Comparison of ENCODE assay signal across 17 cellular contexts in the genomic region with DNA sequence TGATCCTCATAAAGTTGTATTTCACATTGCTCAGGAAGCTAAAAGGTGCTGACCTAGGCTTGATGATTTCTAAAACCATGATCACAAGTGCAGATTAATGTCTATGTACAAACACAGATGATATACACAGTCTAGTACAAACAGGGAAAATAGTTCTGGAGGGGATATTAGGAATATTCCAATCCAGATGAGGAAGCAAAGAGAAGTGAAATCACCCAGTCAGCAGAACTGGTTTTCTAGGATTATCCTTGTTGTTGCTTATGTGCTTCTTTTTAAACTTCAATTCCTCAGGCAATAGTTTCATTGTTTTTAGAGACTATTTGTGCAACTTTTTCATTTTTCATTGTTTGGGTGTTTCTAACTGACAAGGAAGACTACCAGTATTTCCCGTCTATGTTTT. TPM values are rescaled to one million over a fixed set of nuclear protein-coding genes. Genes with fewer than 3 reads are reported as not detected.
DNase-seq lines count a peak whose midpoint lies in the region; ATAC-seq, FAIRE-seq and TF ChIP-seq lines count a peak whose summit lies in the region.
"Had no signal": no experiment of that assay in that cellular context is flagged by ENCODE, and none has a peak within 500 bp of the region (broad histone marks: within the 10 kb centered on the region; RNA-seq: fewer than 3 reads in every experiment).

No MANE protein-coding gene starts in this region.

- no peak overlapping the region for H4K91ac ChIP-seq in IMR-90 (ENCODE audit: insufficient read depth, low read depth, low read length)

- no peak overlapping the region for H3K9ac ChIP-seq in IMR-90 (ENCODE audit: low read depth, low read length)
- H3K9ac ChIP-seq in K562 (ENCODE audit: insufficient read depth in 1 of 2, low read depth in 2 of 2, low read length in 2 of 2): no peak overlapping the region
- H3K9ac ChIP-seq: BLaER1, GM23248, KMS-11 had no signal

- WGBS in IMR-90 (ENCODE audit: extremely low coverage in 2 of 2, insufficient read length in 1 of 2), 2 experiments: no CpG with 5 or more reads among the region's 1 CpG
- 17% methylated on average over 1 of the region's 1 CpG for WGBS in K562 (ENCODE audit: insufficient coverage, low coverage, missing lambda C conversion rate)

- no peak overlapping the region for H2BK15ac ChIP-seq in IMR-90 (ENCODE audit: low read depth, low read length)

- no peak for FAIRE-seq in K562 (lab: Jason Lieb, UNC)
- FAIRE-seq: H54 had no signal

- H3K4me1 ChIP-seq in IMR-90 (ENCODE audit: control insufficient read depth, insufficient read depth, low read length) (no peaks in the 10 kb centered on the region), K562 (replicated peaks in 1 of 2; ENCODE audit: control insufficient read depth in 2 of 2, insufficient read depth in 2 of 2, low read length in 2 of 2) (peaks cover 0 to 13% of the 10 kb centered on the region in 2 experiments; a peak in 1 of 5 replicates)
- H3K4me1 ChIP-seq: Caco-2 had no signal

- TF ChIP-seq POLR2A in IMR-90 (IDR thresholded peaks at IDR 0.05; ENCODE audit: low read depth, low read length) (no peak), K562 (conservative IDR thresholded peaks at IDR 0.05) (no peak)

- H3K36me3 ChIP-seq in IMR-90 (ENCODE audit: control insufficient read depth, insufficient read depth, low read length) (no peaks in the 10 kb centered on the region), K562 (ENCODE audit: control insufficient read depth, insufficient read depth, low read length) (no peaks in the 10 kb centered on the region)
- H3K36me3 ChIP-seq: BLaER1 had no signal

- no peak overlapping the region for H2AK9ac ChIP-seq in IMR-90 (replicated peaks; ENCODE audit: low read depth, low read length, poor library complexity)

- BruUV-seq in IMR-90 (replicated peaks; lab: Mats Ljungman, UMichigan) (no TSS peak), K562 (replicated peaks; lab: Mats Ljungman, UMichigan) (no TSS peak)

- H3K4me2 ChIP-seq in IMR-90 (ENCODE audit: low read depth, low read length): no peak overlapping the region
- H3K4me2 ChIP-seq in K562 (ENCODE audit: insufficient read depth, low read length): no peak overlapping the region
- H3K4me2 ChIP-seq: BLaER1, KMS-11 had no signal

- no peak overlapping the region for H3K18ac ChIP-seq in IMR-90 (ENCODE audit: low read depth, low read length)

- ATAC-seq in IMR-90 (ENCODE audit: low read depth) (no peak), K562 (no peak), HG03196 (IDR thresholded peaks at IDR 0.05; ENCODE audit: unreplicated experiment) (no peak)
- ATAC-seq: HCT116 had no signal

- H2BK5ac ChIP-seq in IMR-90 (ENCODE audit: low read depth, low read length, poor library complexity, severe bottlenecking): no peak overlapping the region

- H3K4me1 Mint-ChIP-seq in type B pancreatic cell (ENCODE audit: unreplicated experiment): peaks cover 31% of the 10 kb centered on the region

- no peak overlapping the region for H2BK20ac ChIP-seq in IMR-90 (ENCODE audit: low read depth, low read length)

- TF ChIP-seq CTCF in IMR-90 (conservative IDR thresholded peaks at IDR 0.05; ENCODE audit: low read depth, low read length): no peak
- no peak for TF ChIP-seq CTCF in K562 (IDR thresholded peaks at IDR 0.05 in 2 of 3, conservative IDR thresholded peaks at IDR 0.05 in 1 of 3; ENCODE audit: insufficient read depth in 2 of 3, low read depth in 1 of 3, low read length in 3 of 3)
- no peak for TF ChIP-seq CTCF in type B pancreatic cell (conservative IDR thresholded peaks at IDR 0.05)

- H4K8ac ChIP-seq in IMR-90 (ENCODE audit: low read depth in 2 of 2, low read length in 2 of 2): no peak overlapping the region

- in situ Hi-C loops in IMR-90 (cut with MboI; ENCODE audit: low sequenced_read_pairs) (no loop called here), K562 (cut with MboI) (no loop called here)

- no peaks in the 10 kb centered on the region for H3K27me3 ChIP-seq in IMR-90 (ENCODE audit: control insufficient read depth, insufficient read depth, low read length)
- H3K27me3 ChIP-seq in K562 (ENCODE audit: control insufficient read depth in 2 of 2, insufficient read depth in 2 of 2, low read length in 2 of 2): no peaks in the 10 kb centered on the region
- H3K27me3 ChIP-seq: BLaER1 had no signal

- H3K9me1 ChIP-seq in IMR-90 (ENCODE audit: insufficient read depth, low read length): no peaks in the 10 kb centered on the region
- no peaks in the 10 kb centered on the region for H3K9me1 ChIP-seq in K562 (ENCODE audit: control insufficient read depth, insufficient read depth, low read length)

- H3K27ac ChIP-seq in IMR-90 (ENCODE audit: insufficient read depth, low read length) (no peak overlapping the region), K562 (ENCODE audit: extremely low read depth, low read depth, low read length) (no peak overlapping the region)
- H3K27ac ChIP-seq: BLaER1, GM23248, KMS-11 had no signal

- H3K9me3 ChIP-seq in IMR-90 (ENCODE audit: control insufficient read depth, insufficient read depth, low read length) (no peaks in the 10 kb centered on the region), K562 (replicated peaks; ENCODE audit: control insufficient read depth, insufficient read depth, low read depth, low read length) (no peaks in the 10 kb centered on the region)
- H3K9me3 ChIP-seq: BLaER1, Caco-2 had no signal

- no peaks in the 10 kb centered on the region for H3K36me3 Mint-ChIP-seq in type B pancreatic cell
- H3K36me3 Mint-ChIP-seq: CD8-positive, alpha-beta memory T cell; IgD-negative memory B cell had no signal

- TF ChIP-seq RAD21 in IMR-90 (IDR thresholded peaks at IDR 0.05; ENCODE audit: low read length) (no peak), K562 (CRISPR knock-in tag; conservative IDR thresholded peaks at IDR 0.05 in 1 of 2, IDR thresholded peaks at IDR 0.05 in 1 of 2) (no peak)

- H4K20me1 ChIP-seq in IMR-90 (ENCODE audit: insufficient read depth, low read length) (no peaks in the 10 kb centered on the region), K562 (replicated peaks; ENCODE audit: control insufficient read depth, insufficient read depth, low read length) (no peaks in the 10 kb centered on the region)
- H4K20me1 ChIP-seq: BLaER1 had no signal

- H3K23ac ChIP-seq in IMR-90 (ENCODE audit: low read depth, low read length): no peak overlapping the region

- H3K56ac ChIP-seq in IMR-90 (ENCODE audit: extremely low read depth, insufficient read depth, low read length): no peak overlapping the region

- H3K27me3 Mint-ChIP-seq in type B pancreatic cell: no peaks in the 10 kb centered on the region
- H3K27me3 Mint-ChIP-seq: IgD-negative memory B cell had no signal

- intact Hi-C loops in IMR-90 (cut with micrococcal nuclease) (no loop called here), K562 (cut with micrococcal nuclease) (no loop called here)

- H3K4me3 ChIP-seq in IMR-90 (ENCODE audit: insufficient read depth, low read depth, low read length): no peak overlapping the region
- no peak overlapping the region for H3K4me3 ChIP-seq in K562
- H3K4me3 ChIP-seq: BLaER1, GM23248 had no signal

- POLR2A ChIA-PET in IMR-90 (lab: Charles Lee; ENCODE audit: unreplicated experiment): no interaction called here
- POLR2A ChIA-PET in K562 (lab: Yijun Ruan, JAX): interaction anchor here (1.5 kb wide), 1 partner anchor 8 kb away, joined by 3 read pairs; no protein-coding TSS in a partner anchor

- no peak overlapping the region for H3K4ac ChIP-seq in IMR-90 (ENCODE audit: low read depth, low read length)

- CTCF ChIA-PET in IMR-90 (lab: Yijun Ruan, JAX): interaction anchor here (0.9 kb wide), 1 partner anchor 30 kb away, joined by 5 read pairs; no protein-coding TSS in a partner anchor
- CTCF ChIA-PET in K562 (lab: Yijun Ruan, JAX; ENCODE audit: low intra/inter-chr PET ratio): no interaction called here

- no peak overlapping the region for H3K4me3 Mint-ChIP-seq in type B pancreatic cell
- H3K4me3 Mint-ChIP-seq: CD8-positive, alpha-beta memory T cell; IgD-negative memory B cell had no signal

- TF ChIP-seq EP300 in K562 (IDR thresholded peaks at IDR 0.05; ENCODE audit: low read length): no peak

- H3K79me2 ChIP-seq in K562 (ENCODE audit: control insufficient read depth, insufficient read depth, low read length): no peaks in the 10 kb centered on the region

- H3K14ac ChIP-seq in IMR-90 (replicated peaks; ENCODE audit: low read depth, low read length): no peak overlapping the region

- DNase-seq in IMR-90 (no peak), K562 (ENCODE audit: extremely low read depth in 1 of 4, low spot score in 3 of 4) (no peak), type B pancreatic cell (ENCODE audit: extremely low spot score, unreplicated experiment) (no peak), NCI-H1930 (lab: John Stamatoyannopoulos, UW) (no peak)
- DNase-seq: AML-193; Caco-2; CD8-positive, alpha-beta memory T cell; DND-41; GDM1; GM23248 had no signal

- peak overlapping the region; percentile 27 for H3K27ac Mint-ChIP-seq in type B pancreatic cell
- H3K27ac Mint-ChIP-seq: CD8-positive, alpha-beta memory T cell; IgD-negative memory B cell had no signal

- dilution Hi-C loops in IMR-90 (cut with HindIII; ENCODE audit: low sequenced_read_pairs, unreplicated experiment): no loop called here

- no peak overlapping the region for H2BK120ac ChIP-seq in IMR-90 (ENCODE audit: low read depth, low read length)

- no peak overlapping the region for H4K5ac ChIP-seq in IMR-90 (ENCODE audit: low read depth, low read length)

- no peaks in the 10 kb centered on the region for H3K79me1 ChIP-seq in IMR-90 (ENCODE audit: low read depth in 1 of 2, low read length in 2 of 2)

- no peaks in the 10 kb centered on the region for H3K9me3 Mint-ChIP-seq in type B pancreatic cell
- H3K9me3 Mint-ChIP-seq: CD8-positive, alpha-beta memory T cell; IgD-negative memory B cell had no signal

- H2AFZ ChIP-seq in IMR-90 (replicated peaks; ENCODE audit: low read length, poor library complexity) (no peak overlapping the region), K562 (ENCODE audit: low read depth, low read length) (no peak overlapping the region)
- H2AFZ ChIP-seq: GM23248 had no signal

- H2AK5ac ChIP-seq in IMR-90 (ENCODE audit: low read depth, low read length): no peak overlapping the region

RNA-seq across cellular contexts. Expression of a gene that starts 4.7 kb away (rescaled TPM):
- total RNA-seq in IMR-90 (2012; rRNA removed) (0.83 and 1.1 TPM in 2 replicates), K562 (2014; rRNA removed) (0.14 TPM in 1 of 2 replicates, not detected in the other), K562 (2014; rRNA removed; fragmentation: Illumina TruSeq; extraction: Trizol) (0.15 and 0.19 TPM in 2 replicates), K562 (2015; rRNA removed; fragmentation: Illumina TruSeq; extraction: Trizol) (0.08 TPM in 1 of 2 replicates, not detected in the other), K562 (2021) (0.09 TPM in 1 of 2 replicates, not detected in the other), type B pancreatic cell (ENCODE audit: low replicate concordance) (0.60 and 1.6 TPM in 2 replicates)
- polyA plus RNA-seq in IMR-90 (2012; rRNA removed) (0.39 and 0.48 TPM in 2 replicates), K562 (2011; rRNA removed) (0.07 and 0.09 TPM in 2 replicates), K562 (2014; fragmentation: Illumina TruSeq; extraction: Trizol) (0.08 and 0.15 TPM in 2 replicates), K562 (2014; fragmentation: Nextera tagmentation; extraction: Ambion mirVana) (under 1 TPM in 1 of 2 experiments, not detected in 1; 0.27 TPM), K562 (2014; rRNA removed) (0.03 TPM in 1 of 2 replicates, not detected in the other)
- 0.05 and 0.30 TPM in 2 replicates for polyA plus RNA-seq in IMR-90 (2012; cell fraction: cytosol; rRNA removed)
- 0.08 and 1.6 TPM in 2 replicates for polyA plus RNA-seq in IMR-90 (2012; cell fraction: nucleus; rRNA removed; ENCODE audit: low replicate concordance)
- total RNA-seq in K562 (2011; cell fraction: chromatin; rRNA removed; ENCODE audit: low replicate concordance): 0.32 TPM in 1 of 2 replicates, not detected in the other
- total RNA-seq in K562 (2011; cell fraction: nucleolus; rRNA removed): not detected in 2 replicates
- total RNA-seq in K562 (2011; cell fraction: nucleoplasm; rRNA removed): 0.46 TPM in 1 of 2 replicates, not detected in the other
- 0.09 TPM in 1 of 2 replicates, not detected in the other for polyA plus RNA-seq in K562 (2011; cell fraction: cytosol; rRNA removed)
- polyA plus RNA-seq in K562 (2011; cell fraction: nucleus; rRNA removed): 0.11 and 0.13 TPM in 2 replicates
- 0.30 and 1.4 TPM in 2 replicates for polyA plus RNA-seq in K562 (2012)
- 0.07 TPM in 1 of 2 replicates, not detected in the other for polyA minus RNA-seq in K562 (2011; rRNA and poly(A)+ RNA removed)
- polyA minus RNA-seq in K562 (2011; cell fraction: cytosol; rRNA and poly(A)+ RNA removed): not detected in 2 replicates
- polyA minus RNA-seq in K562 (2011; cell fraction: nucleus; rRNA and poly(A)+ RNA removed): not detected in 2 replicates
- total RNA-seq: Caco-2 had no signal
- polyA plus RNA-seq: CD8-positive, alpha-beta memory T cell; GM23248; IgD-negative memory B cell had no signal

RNA-seq across cellular contexts. Expression of a gene that starts 15.2 kb away (rescaled TPM):
- total RNA-seq in IMR-90 (2012; rRNA removed) (9.9 and 13.3 TPM in 2 replicates), K562 (2014; rRNA removed) (10.4 and 12.3 TPM in 2 replicates), K562 (2014; rRNA removed; fragmentation: Illumina TruSeq; extraction: Trizol) (14.2 and 16.9 TPM in 2 replicates), K562 (2015; rRNA removed; fragmentation: Illumina TruSeq; extraction: Trizol) (11.5 and 12.1 TPM in 2 replicates), K562 (2021) (17.6 and 18.6 TPM in 2 replicates), type B pancreatic cell (ENCODE audit: low replicate concordance) (9.7 and 25.4 TPM in 2 replicates)
- polyA plus RNA-seq in IMR-90 (2012; rRNA removed) (6.3 and 6.4 TPM in 2 replicates), K562 (2011; rRNA removed) (15.8 and 18.5 TPM in 2 replicates), K562 (2014; fragmentation: Illumina TruSeq; extraction: Trizol) (20.3 and 21.9 TPM in 2 replicates), K562 (2014; fragmentation: Nextera tagmentation; extraction: Ambion mirVana) (10 to 100 TPM; 14.1 to 14.9 TPM), K562 (2014; rRNA removed) (10.9 and 13.2 TPM in 2 replicates)
- 0.43 and 0.55 TPM in 2 replicates for polyA plus RNA-seq in IMR-90 (2012; cell fraction: cytosol; rRNA removed)
- 0.50 and 2.0 TPM in 2 replicates for polyA plus RNA-seq in IMR-90 (2012; cell fraction: nucleus; rRNA removed; ENCODE audit: low replicate concordance)
- total RNA-seq in K562 (2011; cell fraction: chromatin; rRNA removed; ENCODE audit: low replicate concordance): 12.0 and 31.2 TPM in 2 replicates
- total RNA-seq in K562 (2011; cell fraction: nucleolus; rRNA removed): 9.5 and 10.3 TPM in 2 replicates
- 20.5 and 28.5 TPM in 2 replicates for total RNA-seq in K562 (2011; cell fraction: nucleoplasm; rRNA removed)
- polyA plus RNA-seq in K562 (2011; cell fraction: cytosol; rRNA removed): 2.9 and 6.0 TPM in 2 replicates
- 7.2 and 9.8 TPM in 2 replicates for polyA plus RNA-seq in K562 (2011; cell fraction: nucleus; rRNA removed)
- 12.2 and 19.9 TPM in 2 replicates for polyA plus RNA-seq in K562 (2012)
- polyA minus RNA-seq in K562 (2011; rRNA and poly(A)+ RNA removed): 21.9 and 31.4 TPM in 2 replicates
- polyA minus RNA-seq in K562 (2011; cell fraction: cytosol; rRNA and poly(A)+ RNA removed): 4.9 and 6.4 TPM in 2 replicates
- 12.3 and 21.2 TPM in 2 replicates for polyA minus RNA-seq in K562 (2011; cell fraction: nucleus; rRNA and poly(A)+ RNA removed)
- polyA plus RNA-seq: CD8-positive, alpha-beta memory T cell; IgD-negative memory B cell had no signal

RNA-seq across cellular contexts. Expression of a gene that starts 57.0 kb away (rescaled TPM):
- total RNA-seq in IMR-90 (2012; rRNA removed) (3.0 and 3.6 TPM in 2 replicates), K562 (2014; rRNA removed) (not detected in 2 replicates), K562 (2014; rRNA removed; fragmentation: Illumina TruSeq; extraction: Trizol) (not detected in 2 replicates), K562 (2015; rRNA removed; fragmentation: Illumina TruSeq; extraction: Trizol) (0.29 TPM in 1 of 2 replicates, not detected in the other), K562 (2021) (not detected in 2 replicates), type B pancreatic cell (ENCODE audit: low replicate concordance) (0.46 and 0.76 TPM in 2 replicates)
- polyA plus RNA-seq in IMR-90 (2012; rRNA removed) (3.2 and 4.4 TPM in 2 replicates), K562 (2011; rRNA removed) (0.09 TPM in 1 of 2 replicates, not detected in the other), K562 (2014; fragmentation: Illumina TruSeq; extraction: Trizol) (not detected in 2 replicates), K562 (2014; fragmentation: Nextera tagmentation; extraction: Ambion mirVana) (not detected), K562 (2014; rRNA removed) (not detected in 2 replicates)
- polyA plus RNA-seq in IMR-90 (2012; cell fraction: cytosol; rRNA removed): 5.7 and 5.9 TPM in 2 replicates
- 5.4 and 17.9 TPM in 2 replicates for polyA plus RNA-seq in IMR-90 (2012; cell fraction: nucleus; rRNA removed; ENCODE audit: low replicate concordance)
- total RNA-seq in K562 (2011; cell fraction: chromatin; rRNA removed; ENCODE audit: low replicate concordance): not detected in 2 replicates
- total RNA-seq in K562 (2011; cell fraction: nucleolus; rRNA removed): not detected in 2 replicates
- not detected in 2 replicates for total RNA-seq in K562 (2011; cell fraction: nucleoplasm; rRNA removed)
- polyA plus RNA-seq in K562 (2011; cell fraction: cytosol; rRNA removed): not detected in 2 replicates
- not detected in 2 replicates for polyA plus RNA-seq in K562 (2011; cell fraction: nucleus; rRNA removed)
- 0.06 and 0.13 TPM in 2 replicates for polyA plus RNA-seq in K562 (2012)
- not detected in 2 replicates for polyA minus RNA-seq in K562 (2011; rRNA and poly(A)+ RNA removed)
- not detected in 2 replicates for polyA minus RNA-seq in K562 (2011; cell fraction: cytosol; rRNA and poly(A)+ RNA removed)
- polyA minus RNA-seq in K562 (2011; cell fraction: nucleus; rRNA and poly(A)+ RNA removed): not detected in 2 replicates
- total RNA-seq: CD8-positive, alpha-beta memory T cell had no signal
- polyA plus RNA-seq: CD8-positive, alpha-beta memory T cell; IgD-negative memory B cell had no signal

RNA-seq across cellular contexts. Expression of a gene that starts 58.8 kb away (rescaled TPM):
- total RNA-seq in IMR-90 (2012; rRNA removed): not detected in 2 replicates
- polyA plus RNA-seq in IMR-90 (2012; rRNA removed): not detected in 2 replicates
- not detected in 2 replicates for polyA plus RNA-seq in IMR-90 (2012; cell fraction: cytosol; rRNA removed)
- polyA plus RNA-seq in IMR-90 (2012; cell fraction: nucleus; rRNA removed; ENCODE audit: low replicate concordance): not detected in 2 replicates
- total RNA-seq in K562 (2011; cell fraction: chromatin; rRNA removed; ENCODE audit: low replicate concordance): 26.6 and 60.2 TPM in 2 replicates
- total RNA-seq in K562 (2011; cell fraction: nucleolus; rRNA removed): 32.0 and 34.7 TPM in 2 replicates
- 22.7 and 29.8 TPM in 2 replicates for total RNA-seq in K562 (2011; cell fraction: nucleoplasm; rRNA removed)
- total RNA-seq in K562 (2014; rRNA removed): 0.94 and 1.0 TPM in 2 replicates
- total RNA-seq in K562 (2014; rRNA removed; fragmentation: Illumina TruSeq; extraction: Trizol): 0.44 and 2.3 TPM in 2 replicates
- 0.45 and 0.65 TPM in 2 replicates for total RNA-seq in K562 (2015; rRNA removed; fragmentation: Illumina TruSeq; extraction: Trizol)
- 4.7 and 6.8 TPM in 2 replicates for total RNA-seq in K562 (2021)
- polyA plus RNA-seq in K562 (2011; rRNA removed): 3.4 and 6.9 TPM in 2 replicates
- 0.65 and 1.6 TPM in 2 replicates for polyA plus RNA-seq in K562 (2011; cell fraction: cytosol; rRNA removed)
- polyA plus RNA-seq in K562 (2011; cell fraction: nucleus; rRNA removed): 39.8 and 97.5 TPM in 2 replicates
- 1.3 and 9.4 TPM in 2 replicates for polyA plus RNA-seq in K562 (2012)
- polyA plus RNA-seq in K562 (2014; fragmentation: Illumina TruSeq; extraction: Trizol): 0.56 and 1.8 TPM in 2 replicates
- polyA plus RNA-seq in K562 (2014; fragmentation: Nextera tagmentation; extraction: Ambion mirVana): 1 to 10 TPM; 2.5 to 2.8 TPM
- polyA plus RNA-seq in K562 (2014; rRNA removed): 1.6 and 5.0 TPM in 2 replicates
- polyA minus RNA-seq in K562 (2011; rRNA and poly(A)+ RNA removed): 0.36 and 2.7 TPM in 2 replicates
- 8.7 TPM in 1 of 2 replicates, not detected in the other for polyA minus RNA-seq in K562 (2011; cell fraction: cytosol; rRNA and poly(A)+ RNA removed)
- polyA minus RNA-seq in K562 (2011; cell fraction: nucleus; rRNA and poly(A)+ RNA removed): 6.9 and 15.8 TPM in 2 replicates
- not detected in 2 replicates for total RNA-seq in type B pancreatic cell (ENCODE audit: low replicate concordance)
- total RNA-seq: A673; CD8-positive, alpha-beta memory T cell; GM23248 had no signal
- polyA plus RNA-seq: CD8-positive, alpha-beta memory T cell; GM23248; IgD-negative memory B cell had no signal
